In genomic region chr7:102404005-102404861, GRCh38 we compare ENCODE assay signal across 8 cellular contexts. TPM values are rescaled to one million over a fixed set of nuclear protein-coding genes. Genes with fewer than 3 reads are reported as not detected.
A peak's percentile ranks its signal among the peaks of the same experiment; 100 is the strongest.
DNase-seq lines count a peak whose midpoint lies in the region; ATAC-seq and TF ChIP-seq lines count a peak whose summit lies in the region.

No MANE protein-coding gene starts in this region.

- no peak overlapping the region for H3K4me3 ChIP-seq in HL-60 (replicated peaks; ENCODE audit: insufficient read depth, low read length)
- no peak overlapping the region for H3K4me3 ChIP-seq in retinal pigment epithelial cell (ENCODE audit: low read length)
- H3K4me3 ChIP-seq in vagina: no peak overlapping the region

- H3K36me3 ChIP-seq in vagina: peaks cover 0 to 86% of the 10 kb centered on the region in 2 donors

- intact Hi-C loops in vagina (cut with DNase I): no loop called here

- DNase-seq in GDM1 (lab: John Stamatoyannopoulos, UW) (peak; percentile 59), HL-60 (ENCODE audit: low read depth in 1 of 2, low spot score in 1 of 2) (peak; percentile 89 to 93), NOMO-1 treated with dmso at 0.1 percent for 144 hours (lab: John Stamatoyannopoulos, UW; ENCODE audit: unreplicated experiment) (peak; percentile 97), glomerular visceral epithelial cell (ENCODE audit: extremely low spot score) (peak; percentile 64), retinal pigment epithelial cell (ENCODE audit: low read depth) (no peak), vagina (ENCODE audit: extremely low spot score in 2 of 2) (no peak)

- no peaks in the 10 kb centered on the region for H3K9me3 Mint-ChIP-seq in activated T-helper 17 cell treated with anti-CD3 and anti-CD28 coated beads, Interleukin-2, amount 50 U/mL, for 72 hours

- TF ChIP-seq CTCF in HL-60 (IDR thresholded peaks at IDR 0.05; ENCODE audit: insufficient read depth, low read length) (peak; percentile 87), retinal pigment epithelial cell (conservative IDR thresholded peaks at IDR 0.05; ENCODE audit: low read depth, low read length) (peak; percentile 64), vagina (IDR thresholded peaks at IDR 0.05) (peak in 1 of 3 experiments; percentile 37)

- H3K4me1 ChIP-seq in vagina: no peaks in the 10 kb centered on the region

- H3K36me3 Mint-ChIP-seq in activated T-helper 17 cell treated with anti-CD3 and anti-CD28 coated beads, Interleukin-2, amount 50 U/mL, for 72 hours (ENCODE audit: low read depth): peaks cover 100% of the 10 kb centered on the region

- no peaks in the 10 kb centered on the region for H3K9me3 ChIP-seq in vagina

- H3K27ac Mint-ChIP-seq in activated T-helper 17 cell treated with anti-CD3 and anti-CD28 coated beads, Interleukin-2, amount 50 U/mL, for 72 hours: peak overlapping the region; percentile 12

- no peaks in the 10 kb centered on the region for H3K27me3 Mint-ChIP-seq in activated T-helper 17 cell treated with anti-CD3 and anti-CD28 coated beads, Interleukin-2, amount 50 U/mL, for 72 hours

- peaks cover 4% of the 10 kb centered on the region for H3K4me1 Mint-ChIP-seq in activated T-helper 17 cell treated with anti-CD3 and anti-CD28 coated beads, Interleukin-2, amount 50 U/mL, for 72 hours

- no peak overlapping the region for H3K4me3 Mint-ChIP-seq in activated T-helper 17 cell treated with anti-CD3 and anti-CD28 coated beads, Interleukin-2, amount 50 U/mL, for 72 hours

- TF ChIP-seq POLR2A in vagina (IDR thresholded peaks at IDR 0.05): no peak

- ATAC-seq in GM21447 (IDR thresholded peaks at IDR 0.05; ENCODE audit: unreplicated experiment): peak; percentile 83
- peak; percentile 91 for ATAC-seq in activated T-helper 17 cell treated with anti-CD3 and anti-CD28 coated beads, Interleukin-2, amount 50 U/mL, for 72 hours (replicated peaks)

- H3K27me3 ChIP-seq in HL-60 (ENCODE audit: insufficient read depth, poor library complexity, severe bottlenecking) (no peaks in the 10 kb centered on the region), vagina (no peaks in the 10 kb centered on the region)

- peak overlapping the region; percentile 64 for H3K27ac ChIP-seq in HL-60 (replicated peaks)
- no peak overlapping the region for H3K27ac ChIP-seq in vagina

RNA-seq across cellular contexts. Expression of gene PRKRIP1, which starts 8.1 kb away (rescaled TPM):
- total RNA-seq in activated T-helper 17 cell treated with anti-CD3 and anti-CD28 coated beads, Interleukin-2, amount 50 U/mL, for 72 hours: 10 to 100 TPM; 41.7 to 76.6 TPM
- 17.4 TPM for total RNA-seq in vagina

RNA-seq across cellular contexts. Expression of gene ORAI2, which starts 29.1 kb away (rescaled TPM):
- 10 to 100 TPM; 30.4 to 54.9 TPM for total RNA-seq in activated T-helper 17 cell treated with anti-CD3 and anti-CD28 coated beads, Interleukin-2, amount 50 U/mL, for 72 hours
- total RNA-seq in vagina: 15.5 TPM

RNA-seq across cellular contexts. Expression of gene SPDYE6, which starts 48.0 kb away (rescaled TPM):
- not detected for total RNA-seq in activated T-helper 17 cell treated with anti-CD3 and anti-CD28 coated beads, Interleukin-2, amount 50 U/mL, for 72 hours
- total RNA-seq in vagina: not detected

Comparison
In these comparisons a context has a peak if more than half of its experiments do, and no peak if none do; other contexts are left out.
1. DNase-seq: peak in GDM1 (single experiment), HL-60 (2 of 2), NOMO-1 treated with dmso at 0.1 percent for 144 hours (single experiment) and glomerular visceral epithelial cell (single experiment); none in retinal pigment epithelial cell (single experiment) and vagina (0 of 2).